In genomic region chr7:36777855-36778254, GRCh38 we compare ENCODE assay signal across 25 cellular contexts. TPM values are rescaled to one million over a fixed set of nuclear protein-coding genes. Genes with fewer than 3 reads are reported as not detected.
DNase-seq lines count a peak whose midpoint lies in the region; ATAC-seq and TF ChIP-seq lines count a peak whose summit lies in the region.
"Had no signal": no experiment of that assay in that cellular context is flagged by ENCODE, and none has a peak within 500 bp of the region (broad histone marks: within the 10 kb centered on the region; RNA-seq: fewer than 3 reads in every experiment).

No MANE protein-coding gene starts in this region.

- in situ Hi-C loops in GM13977 (cut with MboI; ENCODE audit: low pct_unique_long_range_greater_than_20kb, low sequenced_read_pairs, unreplicated experiment), result no loop called here

- no peak for DNase-seq in activated CD4-positive, alpha-beta T cell treated with anti-CD3 and anti-CD28 coated beads, Interleukin-2, amount 10 ng/mL, durations not matched to agents 24 days and 14 days
- no peak for DNase-seq in activated CD4-positive, alpha-beta T cell treated with anti-CD3 and anti-CD28 coated beads, Interleukin-2, amount 50 U/mL, for 1 hour
- no peak for DNase-seq in CD4-positive, alpha-beta T cell
- DNase-seq in T-helper 17 cell, result no peak
- DNase-seq in naive thymus-derived CD8-positive, alpha-beta T cell, result peak in 3 of 10 donors; percentile 37 to 42 (median 38)
- DNase-seq in RWPE1 (ENCODE audit: low spot score), result no peak
- no peak for DNase-seq in GM13977 (ENCODE audit: low spot score)
- DNase-seq: EL; H7; kidney glomerular epithelial cell; lower lobe of right lung; mucosa of descending colon; NCI-H187; NCI-H526; posterior cingulate gyrus; right lobe of liver; stimulated activated CD4-positive, alpha-beta T cell treated with anti-CD3 and anti-CD28 coated beads, Interleukin-15, amount 100 ng/mL, for 24 hours had no signal

- ATAC-seq in CD4-positive, alpha-beta T cell (ENCODE audit: poor library complexity), result no peak
- ATAC-seq in T-helper 17 cell (no peak), GM19023 (IDR thresholded peaks at IDR 0.05; ENCODE audit: unreplicated experiment) (no peak)
- ATAC-seq in naive thymus-derived CD8-positive, alpha-beta T cell, result no peak
- ATAC-seq: SK-N-SH treated with all-trans-retinoic acid at 6 μM for 48 hours, WTC11 had no signal

- no peaks in the 10 kb centered on the region for H3K27me3 ChIP-seq in CD4-positive, alpha-beta T cell (ENCODE audit: control insufficient read depth, insufficient read depth, low read length)
- H3K27me3 ChIP-seq: neural progenitor cell, right lobe of liver had no signal

- no peak overlapping the region for H3K27ac ChIP-seq in CD4-positive, alpha-beta T cell (ENCODE audit: low read depth, low read length)
- no peak overlapping the region for H3K27ac ChIP-seq in RWPE1
- H3K27ac ChIP-seq: lower lobe of right lung, neural progenitor cell, right lobe of liver had no signal

- intact Hi-C loops in activated CD4-positive, alpha-beta T cell treated with anti-CD3 and anti-CD28 coated beads, Interleukin-2, amount 10 ng/mL, durations not matched to agents 24 days and 14 days (cut with micrococcal nuclease), result loop anchor here (1.0 kb wide), 1 partner anchor 11 kb away; no protein-coding TSS in a partner anchor
- intact Hi-C loops in CD4-positive, alpha-beta T cell (cut with DNase I, micrococcal nuclease), result loop anchor here (1.0 to 5.0 kb wide), 4 partner anchors 7 to 404 kb away; partner anchors contain the start of gene AOAH (in 2 of the 2)

- TF ChIP-seq CTCF in CD4-positive, alpha-beta T cell (IDR thresholded peaks at IDR 0.05), result no peak
- TF ChIP-seq CTCF in RWPE1 (conservative IDR thresholded peaks at IDR 0.05; ENCODE audit: low read depth), result no peak
- TF ChIP-seq CTCF in GM13977 (IDR thresholded peaks at IDR 0.05; ENCODE audit: extremely low read depth, insufficient read depth, missing control alignments), result no peak

- H3K9me3 Mint-ChIP-seq in activated CD4-positive, alpha-beta T cell treated with anti-CD3 and anti-CD28 coated beads, Interleukin-2, amount 10 ng/mL, durations not matched to agents 24 days and 14 days, result peaks cover 25% of the 10 kb centered on the region
- peaks cover 5% of the 10 kb centered on the region for H3K9me3 Mint-ChIP-seq in CD4-positive, alpha-beta T cell
- peaks cover 0 to 19% (median 2%) of the 10 kb centered on the region in 9 donors for H3K9me3 Mint-ChIP-seq in naive thymus-derived CD8-positive, alpha-beta T cell
- H3K9me3 Mint-ChIP-seq: neural progenitor cell, WTC11 had no signal

- POLR2A ChIA-PET in CD4-positive, alpha-beta T cell (lab: Charles Lee), result interaction anchor here (0.5 to 6.7 kb wide), 12 partner anchors 8 to 250 kb away, joined by 3 to 59 read pairs (median 5); partner anchors contain the start of gene AOAH
- POLR2A ChIA-PET in naive thymus-derived CD8-positive, alpha-beta T cell (lab: Charles Lee), result interaction anchor here (1.2 to 4.9 kb wide), 6 partner anchors 9 to 99 kb away, joined by 3 to 41 read pairs (median 4); partner anchors contain the start of gene AOAH
- POLR2A ChIA-PET in RWPE1 (lab: Yijun Ruan, JAX; ENCODE audit: low non-redundant PET), result no interaction called here

- H3K9me3 ChIP-seq in CD4-positive, alpha-beta T cell (ENCODE audit: control insufficient read depth, low read length), result no peaks in the 10 kb centered on the region
- H3K9me3 ChIP-seq in T-helper 17 cell (ENCODE audit: control insufficient read depth, low read length, poor library complexity, severe bottlenecking), result no peaks in the 10 kb centered on the region
- H3K9me3 ChIP-seq: lower lobe of right lung, mucosa of descending colon, right lobe of liver had no signal

- CTCF ChIA-PET in CD4-positive, alpha-beta T cell (lab: Charles Lee), result interaction anchor here (1.2 to 1.6 kb wide), 4 partner anchors 18 to 107 kb away, joined by 3 read pairs; no protein-coding TSS in a partner anchor
- CTCF ChIA-PET in RWPE1 (lab: Yijun Ruan, JAX), result no interaction called here

- no peaks in the 10 kb centered on the region for H3K27me3 Mint-ChIP-seq in activated CD4-positive, alpha-beta T cell treated with anti-CD3 and anti-CD28 coated beads, Interleukin-2, amount 10 ng/mL, durations not matched to agents 24 days and 14 days
- no peaks in the 10 kb centered on the region for H3K27me3 Mint-ChIP-seq in CD4-positive, alpha-beta T cell
- no peaks in the 10 kb centered on the region for H3K27me3 Mint-ChIP-seq in T-helper 17 cell
- no peaks in the 10 kb centered on the region for H3K27me3 Mint-ChIP-seq in naive thymus-derived CD8-positive, alpha-beta T cell
- H3K27me3 Mint-ChIP-seq: activated CD4-positive, alpha-beta memory T cell treated with anti-CD3 and anti-CD28 coated beads for 36 hours had no signal

- peaks cover 69% of the 10 kb centered on the region for H3K4me1 Mint-ChIP-seq in activated CD4-positive, alpha-beta T cell treated with anti-CD3 and anti-CD28 coated beads, Interleukin-2, amount 10 ng/mL, durations not matched to agents 24 days and 14 days
- H3K4me1 Mint-ChIP-seq in CD4-positive, alpha-beta T cell (ENCODE audit: low read depth), result peaks cover 82% of the 10 kb centered on the region
- peaks cover 30% of the 10 kb centered on the region for H3K4me1 Mint-ChIP-seq in T-helper 17 cell
- peaks cover 55 to 92% (median 91%) of the 10 kb centered on the region in 4 donors for H3K4me1 Mint-ChIP-seq in naive thymus-derived CD8-positive, alpha-beta T cell
- H3K4me1 Mint-ChIP-seq: brain had no signal

- peaks cover 20% of the 10 kb centered on the region for H3K36me3 Mint-ChIP-seq in activated CD4-positive, alpha-beta T cell treated with anti-CD3 and anti-CD28 coated beads, Interleukin-2, amount 10 ng/mL, durations not matched to agents 24 days and 14 days (ENCODE audit: low read depth)
- peaks cover 9% of the 10 kb centered on the region for H3K36me3 Mint-ChIP-seq in CD4-positive, alpha-beta T cell (ENCODE audit: low read depth)
- H3K36me3 Mint-ChIP-seq in T-helper 17 cell (ENCODE audit: low read depth), result no peaks in the 10 kb centered on the region
- peaks cover 0 to 13% (median 9%) of the 10 kb centered on the region in 3 donors for H3K36me3 Mint-ChIP-seq in naive thymus-derived CD8-positive, alpha-beta T cell
- H3K36me3 Mint-ChIP-seq: activated CD4-positive, alpha-beta memory T cell treated with anti-CD3 and anti-CD28 coated beads for 36 hours; brain; neural progenitor cell; WTC11 had no signal

- peak overlapping the region; percentile 16 for H3K4me3 Mint-ChIP-seq in activated CD4-positive, alpha-beta T cell treated with anti-CD3 and anti-CD28 coated beads, Interleukin-2, amount 10 ng/mL, durations not matched to agents 24 days and 14 days
- peak overlapping the region; percentile 22 for H3K4me3 Mint-ChIP-seq in CD4-positive, alpha-beta T cell
- peak overlapping the region; percentile 93 for H3K4me3 Mint-ChIP-seq in T-helper 17 cell
- peak overlapping the region; percentile 43 to 91 (median 60) for H3K4me3 Mint-ChIP-seq in naive thymus-derived CD8-positive, alpha-beta T cell
- H3K4me3 Mint-ChIP-seq: brain, neural progenitor cell, WTC11 had no signal

- no peak overlapping the region for H3K27ac Mint-ChIP-seq in activated CD4-positive, alpha-beta T cell treated with anti-CD3 and anti-CD28 coated beads, Interleukin-2, amount 10 ng/mL, durations not matched to agents 24 days and 14 days
- peak overlapping the region; percentile 86 for H3K27ac Mint-ChIP-seq in CD4-positive, alpha-beta T cell
- H3K27ac Mint-ChIP-seq in T-helper 17 cell, result peak overlapping the region; percentile 96
- H3K27ac Mint-ChIP-seq in naive thymus-derived CD8-positive, alpha-beta T cell, result peak overlapping the region; percentile 71 to 99 (median 97)
- H3K27ac Mint-ChIP-seq: activated CD4-positive, alpha-beta memory T cell treated with anti-CD3 and anti-CD28 coated beads for 36 hours; neural progenitor cell; WTC11 had no signal

RNA-seq across cellular contexts. Expression of gene AOAH, which starts 53.6 kb away (rescaled TPM):
- total RNA-seq in activated CD4-positive, alpha-beta T cell treated with anti-CD3 and anti-CD28 coated beads, Interleukin-2, amount 10 ng/mL, durations not matched to agents 24 days and 14 days, result 17.6 and 17.8 TPM in 2 replicates
- total RNA-seq in CD4-positive, alpha-beta T cell, result 10 to 100 TPM; 27.5 to 30.3 TPM
- total RNA-seq in T-helper 17 cell, result 1 to 10 TPM; 2.6 to 7.0 TPM
- total RNA-seq in naive thymus-derived CD8-positive, alpha-beta T cell, result 10 to 100 TPM; 30.2 to 31.4 TPM
- polyA plus RNA-seq in naive thymus-derived CD8-positive, alpha-beta T cell, result 10 to 100 TPM; 40.5 to 85.9 (median 44.3) TPM
- total RNA-seq: chondrocyte, fibroblast of villous mesenchyme had no signal

Comparison
In these comparisons a context has a peak if more than half of its experiments do, and no peak if none do; other contexts are left out.
1. H3K4me3 Mint-ChIP-seq: peak in every context shown above with its lines; median percentile 93 in T-helper 17 cell; 60 in naive thymus-derived CD8-positive, alpha-beta T cell; 22 in CD4-positive, alpha-beta T cell; 16 in activated CD4-positive, alpha-beta T cell treated with anti-CD3 and anti-CD28 coated beads, Interleukin-2, amount 10 ng/mL, durations not matched to agents 24 days and 14 days.